10 cellular contexts compared by ENCODE assay signal in the genomic region with DNA sequence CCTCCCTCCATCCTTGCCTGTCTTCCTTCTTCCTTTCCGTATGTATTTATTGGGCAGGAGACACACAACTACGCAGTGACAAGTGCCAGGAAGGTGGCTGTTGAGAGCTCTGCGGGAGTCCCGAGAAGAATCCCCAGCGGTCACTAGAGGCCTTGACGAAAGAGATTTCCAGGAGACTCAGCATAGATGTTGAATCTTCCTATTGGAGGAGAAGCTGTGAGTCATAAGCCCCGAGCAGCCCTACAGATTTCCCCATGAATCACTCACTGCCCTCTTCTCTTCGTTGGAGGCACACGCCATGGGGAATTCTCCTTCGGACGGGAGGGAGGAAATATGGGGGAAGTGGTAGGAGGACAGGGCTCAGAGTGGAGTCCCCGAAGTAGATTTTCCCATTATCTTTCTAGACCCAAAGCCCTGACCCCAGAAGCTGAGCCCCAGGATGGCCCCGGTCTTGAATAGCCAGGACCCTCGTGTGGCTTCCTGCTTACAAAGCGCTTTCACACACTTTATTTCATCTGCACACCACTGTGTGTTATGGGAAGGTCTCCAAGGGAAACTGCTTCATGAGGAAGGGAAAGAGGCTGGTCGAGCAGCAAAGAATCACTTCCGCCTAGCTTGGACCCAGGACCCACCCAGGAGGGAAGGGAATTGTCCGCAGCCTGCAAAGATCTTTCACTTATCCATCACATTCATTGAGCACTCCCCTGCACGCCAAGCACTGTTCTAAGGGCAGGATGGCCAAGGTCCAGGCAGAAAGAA. TPM values are rescaled to one million over a fixed set of nuclear protein-coding genes. Genes with fewer than 3 reads are reported as not detected.
DNase-seq lines count a peak whose midpoint lies in the region; ATAC-seq and TF ChIP-seq lines count a peak whose summit lies in the region.
"Had no signal": no experiment of that assay in that cellular context is flagged by ENCODE, and none has a peak within 500 bp of the region (broad histone marks: within the 10 kb centered on the region; RNA-seq: fewer than 3 reads in every experiment).

No MANE protein-coding gene starts in this region.

- TF ChIP-seq CTCF in fibroblast of the aortic adventitia (IDR thresholded peaks at IDR 0.05; ENCODE audit: insufficient read depth, low read length) (no peak), osteoblast (IDR thresholded peaks at IDR 0.05; ENCODE audit: extremely low read depth, low read depth, low read length) (no peak)

- H2AFZ ChIP-seq in osteoblast (ENCODE audit: low read length) = peak overlapping the region; percentile 67

- peaks cover 0 to 5% (median 2%) of the 10 kb centered on the region in 4 donors for H3K4me1 Mint-ChIP-seq in CD4-positive, CD25-positive, alpha-beta regulatory T cell

- no peaks in the 10 kb centered on the region for H3K27me3 ChIP-seq in CD4-positive, CD25-positive, alpha-beta regulatory T cell (ENCODE audit: control insufficient read depth, insufficient read depth, low read length)
- H3K27me3 ChIP-seq in osteoblast (ENCODE audit: insufficient read depth, low read length) = no peaks in the 10 kb centered on the region

- H3K27me3 Mint-ChIP-seq in CD4-positive, CD25-positive, alpha-beta regulatory T cell = peaks cover 16% of the 10 kb centered on the region

- peak in 1 of 2 donors; percentile 37 for ATAC-seq in CD4-positive, CD25-positive, alpha-beta regulatory T cell (ENCODE audit: low read depth in 2 of 2)
- ATAC-seq in GM18870 (IDR thresholded peaks at IDR 0.05; ENCODE audit: unreplicated experiment) = no peak

- H3K9me3 Mint-ChIP-seq in CD4-positive, CD25-positive, alpha-beta regulatory T cell = peaks cover 0 to 8% (median 0%) of the 10 kb centered on the region in 7 donors
- H3K9me3 Mint-ChIP-seq: activated T-helper 1 cell treated with anti-CD3 and anti-CD28 coated beads, Interleukin-12 subunit alpha, Interleukin-12 subunit beta, Interleukin-2, Interleukin-4 antibody, amounts not matched to agents 30 ng/mL and 10 ng/mL and 1 ng/mL, durations not matched to agents 14 hours and 24 hours and 36 hours had no signal

- H3K36me3 ChIP-seq in CD4-positive, CD25-positive, alpha-beta regulatory T cell (ENCODE audit: control insufficient read depth, insufficient read depth, low read length) = no peaks in the 10 kb centered on the region
- no peaks in the 10 kb centered on the region for H3K36me3 ChIP-seq in osteoblast (ENCODE audit: insufficient read depth, low read length)

- H3K79me2 ChIP-seq in osteoblast (ENCODE audit: insufficient read depth, low read length) = no peaks in the 10 kb centered on the region

- in situ Hi-C loops in SK-MEL-5 (cut with HindIII; ENCODE audit: low pct_unique_long_range_greater_than_20kb, low sequenced_read_pairs) = no loop called here

- H3K27ac Mint-ChIP-seq in CD4-positive, CD25-positive, alpha-beta regulatory T cell = peak overlapping the region in 2 of 3 donors; percentile 34 to 46
- H3K27ac Mint-ChIP-seq: activated T-helper 1 cell treated with anti-CD3 and anti-CD28 coated beads, Interleukin-12 subunit alpha, Interleukin-12 subunit beta, Interleukin-2, Interleukin-4 antibody, amounts not matched to agents 30 ng/mL and 10 ng/mL and 1 ng/mL, durations not matched to agents 14 hours and 24 hours and 36 hours had no signal

- H3K36me3 Mint-ChIP-seq in CD4-positive, CD25-positive, alpha-beta regulatory T cell = no peaks in the 10 kb centered on the region

- no peak overlapping the region for H3K27ac ChIP-seq in CD4-positive, CD25-positive, alpha-beta regulatory T cell (ENCODE audit: insufficient read depth, low read length, poor library complexity, severe bottlenecking)
- peak overlapping the region; percentile 92 for H3K27ac ChIP-seq in osteoblast (ENCODE audit: low read depth, low read length)

- no peaks in the 10 kb centered on the region for H4K20me1 ChIP-seq in osteoblast (ENCODE audit: insufficient read depth, low read length)

- DNase-seq in CD4-positive, CD25-positive, alpha-beta regulatory T cell = no peak
- DNase-seq in SK-MEL-5 (ENCODE audit: low read depth, low spot score) = peak; percentile 29
- DNase-seq in fibroblast of the aortic adventitia (ENCODE audit: low read depth) = peak; percentile 90
- DNase-seq in osteoblast (ENCODE audit: insufficient read length, low spot score, missing footprints) = peak; percentile 98
- no peak for DNase-seq in activated CD4-positive, CD25-positive, alpha-beta regulatory T cell (lab: John Stamatoyannopoulos, UW)
- DNase-seq in inferior parietal cortex (ENCODE audit: extremely low spot score) = no peak
- no peak for DNase-seq in medulla oblongata (ENCODE audit: extremely low spot score)
- DNase-seq: NCI-H2171 treated with DMSO at 0.1 percent for 48 hours had no signal

- H3K9me3 ChIP-seq in CD4-positive, CD25-positive, alpha-beta regulatory T cell (ENCODE audit: control insufficient read depth in 2 of 2, low read length in 2 of 2) = no peaks in the 10 kb centered on the region
- H3K9me3 ChIP-seq in osteoblast (ENCODE audit: low read depth, low read length) = no peaks in the 10 kb centered on the region

- H3K4me2 ChIP-seq in osteoblast (ENCODE audit: insufficient read depth, low read length) = peak overlapping the region; percentile 80

- H3K4me1 ChIP-seq in CD4-positive, CD25-positive, alpha-beta regulatory T cell (ENCODE audit: control insufficient read depth, insufficient read depth, low read length, poor library complexity, severe bottlenecking) = no peaks in the 10 kb centered on the region
- peaks cover 13% of the 10 kb centered on the region for H3K4me1 ChIP-seq in osteoblast (ENCODE audit: insufficient read depth, low read length)

- H3K4me3 Mint-ChIP-seq in CD4-positive, CD25-positive, alpha-beta regulatory T cell = no peak overlapping the region
- H3K4me3 Mint-ChIP-seq: activated T-helper 1 cell treated with anti-CD3 and anti-CD28 coated beads, Interleukin-12 subunit alpha, Interleukin-12 subunit beta, Interleukin-2, Interleukin-4 antibody, amounts not matched to agents 30 ng/mL and 10 ng/mL and 1 ng/mL, durations not matched to agents 14 hours and 24 hours and 36 hours had no signal

- H3K4me3 ChIP-seq in CD4-positive, CD25-positive, alpha-beta regulatory T cell (ENCODE audit: low read depth, low read length) = no peak overlapping the region
- H3K4me3 ChIP-seq in fibroblast of the aortic adventitia (ENCODE audit: low read depth, low read length) (no peak overlapping the region), osteoblast (ENCODE audit: insufficient read depth, low read length) (peak overlapping the region; percentile 38)

RNA-seq across cellular contexts. Expression of gene DUSP1, which starts 12.7 kb away (rescaled TPM):
- 2,095 TPM for total RNA-seq in CD4-positive, CD25-positive, alpha-beta regulatory T cell
- polyA plus RNA-seq in CD4-positive, CD25-positive, alpha-beta regulatory T cell = 100 to 1,000 TPM; 298 to 551 (median 412) TPM
- 10.9 and 11.3 TPM in 2 replicates for total RNA-seq in SK-MEL-5 (2014; rRNA removed; shearing (Covaris generic))
- 10.7 and 11.3 TPM in 2 replicates for polyA plus RNA-seq in SK-MEL-5 (2015; cell fraction: cytosol; rRNA removed)
- 16.0 and 19.7 TPM in 2 replicates for polyA plus RNA-seq in SK-MEL-5 (2015; cell fraction: nucleus; rRNA removed)
- total RNA-seq in fibroblast of the aortic adventitia (ENCODE audit: low replicate concordance) = 22.2 and 44.1 TPM in 2 replicates
- total RNA-seq in osteoblast = 69.2 and 74.6 TPM in 2 replicates

Comparison
In these comparisons a context has a peak if more than half of its experiments do, and no peak if none do; other contexts are left out.
1. DNase-seq: peak in SK-MEL-5 (single experiment), fibroblast of the aortic adventitia (single experiment) and osteoblast (single experiment); none in CD4-positive, CD25-positive, alpha-beta regulatory T cell (0 of 3), activated CD4-positive, CD25-positive, alpha-beta regulatory T cell (0 of 4), inferior parietal cortex (single experiment) and medulla oblongata (single experiment).
2. RNA of gene DUSP1, which starts 12.7 kb away (total RNA-seq): 2,095 TPM in CD4-positive, CD25-positive, alpha-beta regulatory T cell (single experiment); 69.2 to 74.6 TPM in osteoblast, 22.2 to 44.1 TPM in fibroblast of the aortic adventitia and 10.9 to 11.3 TPM in SK-MEL-5; every median in the first group is over 10 times any median in the second.